Comparison of ENCODE assay signal across 1 cellular context in the genomic region with DNA sequence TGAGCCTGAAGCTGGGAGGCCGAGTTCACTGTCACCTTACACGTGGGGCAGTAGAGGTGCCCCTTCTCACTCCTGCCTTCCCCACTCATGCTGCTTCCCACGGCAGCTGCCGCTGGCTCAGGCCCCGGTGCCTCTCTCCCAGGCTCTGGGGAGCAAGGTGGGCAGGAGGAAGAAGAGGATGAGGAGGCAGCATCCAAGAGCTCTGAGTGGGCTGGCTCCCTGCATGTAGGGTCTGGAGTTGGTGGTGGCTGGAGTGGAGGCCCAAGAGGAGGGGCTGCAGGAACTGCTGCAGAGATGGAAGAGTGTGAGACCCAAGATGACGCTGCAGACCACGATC.
TF ChIP-seq lines count a peak whose summit lies in the region.

No MANE protein-coding gene starts in this region.

TF ChIP-seq in HepG2, 621 proteins besides CTCF, POLR2A, EP300 and RAD21:
- 0 out of 2 replicates have a peak, but pooled peaks have one; percentile 14 for TF ChIP-seq ZFX (CRISPR knock-in tag; IDR thresholded peaks at IDR 0.05; ENCODE audit: low read depth)
- no peak for TF ChIP-seq ZNF589 (CRISPR knock-in tag; conservative IDR thresholded peaks at IDR 0.05)
- no peak for TF ChIP-seq MAFG (CRISPR knock-in tag; IDR thresholded peaks at IDR 0.05)
- TF ChIP-seq BCL6 (CRISPR knock-in tag; IDR thresholded peaks at IDR 0.05) = 0 out of 2 replicates have a peak, but pooled peaks have one; percentile 4
- peak; percentile 19; the same call in 1 of the 2 replicates for TF ChIP-seq MYNN (CRISPR knock-in tag; IDR thresholded peaks at IDR 0.05; ENCODE audit: low read depth)
- peak; percentile 8; the same call in 1 of the 2 replicates for TF ChIP-seq PHF8 (CRISPR knock-in tag; IDR thresholded peaks at IDR 0.05)
- TF ChIP-seq ZNF768 (CRISPR knock-in tag; IDR thresholded peaks at IDR 0.05) = peak; percentile 36; the same call in 1 of the 2 replicates
- TF ChIP-seq ZNF572 (CRISPR knock-in tag; IDR thresholded peaks at IDR 0.05) = peak; percentile 99
- TF ChIP-seq, protein P1, sequence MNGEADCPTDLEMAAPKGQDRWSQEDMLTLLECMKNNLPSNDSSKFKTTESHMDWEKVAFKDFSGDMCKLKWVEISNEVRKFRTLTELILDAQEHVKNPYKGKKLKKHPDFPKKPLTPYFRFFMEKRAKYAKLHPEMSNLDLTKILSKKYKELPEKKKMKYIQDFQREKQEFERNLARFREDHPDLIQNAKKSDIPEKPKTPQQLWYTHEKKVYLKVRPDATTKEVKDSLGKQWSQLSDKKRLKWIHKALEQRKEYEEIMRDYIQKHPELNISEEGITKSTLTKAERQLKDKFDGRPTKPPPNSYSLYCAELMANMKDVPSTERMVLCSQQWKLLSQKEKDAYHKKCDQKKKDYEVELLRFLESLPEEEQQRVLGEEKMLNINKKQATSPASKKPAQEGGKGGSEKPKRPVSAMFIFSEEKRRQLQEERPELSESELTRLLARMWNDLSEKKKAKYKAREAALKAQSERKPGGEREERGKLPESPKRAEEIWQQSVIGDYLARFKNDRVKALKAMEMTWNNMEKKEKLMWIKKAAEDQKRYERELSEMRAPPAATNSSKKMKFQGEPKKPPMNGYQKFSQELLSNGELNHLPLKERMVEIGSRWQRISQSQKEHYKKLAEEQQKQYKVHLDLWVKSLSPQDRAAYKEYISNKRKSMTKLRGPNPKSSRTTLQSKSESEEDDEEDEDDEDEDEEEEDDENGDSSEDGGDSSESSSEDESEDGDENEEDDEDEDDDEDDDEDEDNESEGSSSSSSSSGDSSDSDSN (CRISPR knock-in tag; IDR thresholded peaks at IDR 0.05) = peak; percentile 28; the same call in 1 of the 2 replicates
- TF ChIP-seq ARID4A (CRISPR knock-in tag; IDR thresholded peaks at IDR 0.05; ENCODE audit: borderline replicate concordance) = 0 out of 2 replicates have a peak, but pooled peaks have one; percentile 0
- TF ChIP-seq, protein P2, sequence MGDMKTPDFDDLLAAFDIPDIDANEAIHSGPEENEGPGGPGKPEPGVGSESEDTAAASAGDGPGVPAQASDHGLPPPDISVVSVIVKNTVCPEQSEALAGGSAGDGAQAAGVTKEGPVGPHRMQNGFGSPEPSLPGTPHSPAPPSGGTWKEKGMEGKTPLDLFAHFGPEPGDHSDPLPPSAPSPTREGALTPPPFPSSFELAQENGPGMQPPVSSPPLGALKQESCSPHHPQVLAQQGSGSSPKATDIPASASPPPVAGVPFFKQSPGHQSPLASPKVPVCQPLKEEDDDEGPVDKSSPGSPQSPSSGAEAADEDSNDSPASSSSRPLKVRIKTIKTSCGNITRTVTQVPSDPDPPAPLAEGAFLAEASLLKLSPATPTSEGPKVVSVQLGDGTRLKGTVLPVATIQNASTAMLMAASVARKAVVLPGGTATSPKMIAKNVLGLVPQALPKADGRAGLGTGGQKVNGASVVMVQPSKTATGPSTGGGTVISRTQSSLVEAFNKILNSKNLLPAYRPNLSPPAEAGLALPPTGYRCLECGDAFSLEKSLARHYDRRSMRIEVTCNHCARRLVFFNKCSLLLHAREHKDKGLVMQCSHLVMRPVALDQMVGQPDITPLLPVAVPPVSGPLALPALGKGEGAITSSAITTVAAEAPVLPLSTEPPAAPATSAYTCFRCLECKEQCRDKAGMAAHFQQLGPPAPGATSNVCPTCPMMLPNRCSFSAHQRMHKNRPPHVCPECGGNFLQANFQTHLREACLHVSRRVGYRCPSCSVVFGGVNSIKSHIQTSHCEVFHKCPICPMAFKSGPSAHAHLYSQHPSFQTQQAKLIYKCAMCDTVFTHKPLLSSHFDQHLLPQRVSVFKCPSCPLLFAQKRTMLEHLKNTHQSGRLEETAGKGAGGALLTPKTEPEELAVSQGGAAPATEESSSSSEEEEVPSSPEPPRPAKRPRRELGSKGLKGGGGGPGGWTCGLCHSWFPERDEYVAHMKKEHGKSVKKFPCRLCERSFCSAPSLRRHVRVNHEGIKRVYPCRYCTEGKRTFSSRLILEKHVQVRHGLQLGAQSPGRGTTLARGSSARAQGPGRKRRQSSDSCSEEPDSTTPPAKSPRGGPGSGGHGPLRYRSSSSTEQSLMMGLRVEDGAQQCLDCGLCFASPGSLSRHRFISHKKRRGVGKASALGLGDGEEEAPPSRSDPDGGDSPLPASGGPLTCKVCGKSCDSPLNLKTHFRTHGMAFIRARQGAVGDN (CRISPR knock-in tag; IDR thresholded peaks at IDR 0.05) = peak; percentile 72; the same call in 1 of the 2 replicates
- 0 out of 2 replicates have a peak, but pooled peaks have one; percentile 16 for TF ChIP-seq YEATS2 (CRISPR knock-in tag; IDR thresholded peaks at IDR 0.05; ENCODE audit: borderline replicate concordance)
- TF ChIP-seq, protein P3, sequence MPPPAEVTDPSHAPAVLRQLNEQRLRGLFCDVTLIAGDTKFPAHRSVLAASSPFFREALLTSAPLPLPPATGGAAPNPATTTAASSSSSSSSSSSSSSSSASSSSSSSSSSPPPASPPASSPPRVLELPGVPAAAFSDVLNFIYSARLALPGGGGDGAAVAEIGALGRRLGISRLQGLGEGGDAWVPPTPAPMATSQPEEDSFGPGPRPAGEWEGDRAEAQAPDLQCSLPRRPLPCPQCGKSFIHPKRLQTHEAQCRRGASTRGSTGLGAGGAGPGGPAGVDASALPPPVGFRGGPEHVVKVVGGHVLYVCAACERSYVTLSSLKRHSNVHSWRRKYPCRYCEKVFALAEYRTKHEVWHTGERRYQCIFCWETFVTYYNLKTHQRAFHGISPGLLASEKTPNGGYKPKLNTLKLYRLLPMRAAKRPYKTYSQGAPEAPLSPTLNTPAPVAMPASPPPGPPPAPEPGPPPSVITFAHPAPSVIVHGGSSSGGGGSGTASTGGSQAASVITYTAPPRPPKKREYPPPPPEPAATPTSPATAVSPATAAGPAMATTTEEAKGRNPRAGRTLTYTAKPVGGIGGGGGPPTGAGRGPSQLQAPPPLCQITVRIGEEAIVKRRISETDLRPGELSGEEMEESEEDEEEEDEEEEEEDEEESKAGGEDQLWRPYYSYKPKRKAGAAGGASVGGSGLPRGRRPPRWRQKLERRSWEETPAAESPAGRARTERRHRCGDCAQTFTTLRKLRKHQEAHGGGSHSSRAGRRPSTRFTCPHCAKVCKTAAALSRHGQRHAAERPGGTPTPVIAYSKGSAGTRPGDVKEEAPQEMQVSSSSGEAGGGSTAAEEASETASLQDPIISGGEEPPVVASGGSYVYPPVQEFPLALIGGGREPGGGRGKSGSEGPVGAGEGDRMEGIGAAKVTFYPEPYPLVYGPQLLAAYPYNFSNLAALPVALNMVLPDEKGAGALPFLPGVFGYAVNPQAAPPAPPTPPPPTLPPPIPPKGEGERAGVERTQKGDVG (CRISPR knock-in tag; IDR thresholded peaks at IDR 0.05; ENCODE audit: borderline replicate concordance) = 0 out of 2 replicates have a peak, but pooled peaks have one; percentile 0
- TF ChIP-seq, protein P4, sequence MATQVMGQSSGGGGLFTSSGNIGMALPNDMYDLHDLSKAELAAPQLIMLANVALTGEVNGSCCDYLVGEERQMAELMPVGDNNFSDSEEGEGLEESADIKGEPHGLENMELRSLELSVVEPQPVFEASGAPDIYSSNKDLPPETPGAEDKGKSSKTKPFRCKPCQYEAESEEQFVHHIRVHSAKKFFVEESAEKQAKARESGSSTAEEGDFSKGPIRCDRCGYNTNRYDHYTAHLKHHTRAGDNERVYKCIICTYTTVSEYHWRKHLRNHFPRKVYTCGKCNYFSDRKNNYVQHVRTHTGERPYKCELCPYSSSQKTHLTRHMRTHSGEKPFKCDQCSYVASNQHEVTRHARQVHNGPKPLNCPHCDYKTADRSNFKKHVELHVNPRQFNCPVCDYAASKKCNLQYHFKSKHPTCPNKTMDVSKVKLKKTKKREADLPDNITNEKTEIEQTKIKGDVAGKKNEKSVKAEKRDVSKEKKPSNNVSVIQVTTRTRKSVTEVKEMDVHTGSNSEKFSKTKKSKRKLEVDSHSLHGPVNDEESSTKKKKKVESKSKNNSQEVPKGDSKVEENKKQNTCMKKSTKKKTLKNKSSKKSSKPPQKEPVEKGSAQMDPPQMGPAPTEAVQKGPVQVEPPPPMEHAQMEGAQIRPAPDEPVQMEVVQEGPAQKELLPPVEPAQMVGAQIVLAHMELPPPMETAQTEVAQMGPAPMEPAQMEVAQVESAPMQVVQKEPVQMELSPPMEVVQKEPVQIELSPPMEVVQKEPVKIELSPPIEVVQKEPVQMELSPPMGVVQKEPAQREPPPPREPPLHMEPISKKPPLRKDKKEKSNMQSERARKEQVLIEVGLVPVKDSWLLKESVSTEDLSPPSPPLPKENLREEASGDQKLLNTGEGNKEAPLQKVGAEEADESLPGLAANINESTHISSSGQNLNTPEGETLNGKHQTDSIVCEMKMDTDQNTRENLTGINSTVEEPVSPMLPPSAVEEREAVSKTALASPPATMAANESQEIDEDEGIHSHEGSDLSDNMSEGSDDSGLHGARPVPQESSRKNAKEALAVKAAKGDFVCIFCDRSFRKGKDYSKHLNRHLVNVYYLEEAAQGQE (IDR thresholded peaks at IDR 0.05; ENCODE audit: borderline replicate concordance in 1 of 2, low read depth in 1 of 2, low read length in 2 of 2) = no peak
- peak; percentile 7; the same call in 1 of the 3 replicates for TF ChIP-seq MXI1 (IDR thresholded peaks at IDR 0.05; ENCODE audit: borderline replicate concordance, low read depth, low read length)
- TF ChIP-seq, protein P5, sequence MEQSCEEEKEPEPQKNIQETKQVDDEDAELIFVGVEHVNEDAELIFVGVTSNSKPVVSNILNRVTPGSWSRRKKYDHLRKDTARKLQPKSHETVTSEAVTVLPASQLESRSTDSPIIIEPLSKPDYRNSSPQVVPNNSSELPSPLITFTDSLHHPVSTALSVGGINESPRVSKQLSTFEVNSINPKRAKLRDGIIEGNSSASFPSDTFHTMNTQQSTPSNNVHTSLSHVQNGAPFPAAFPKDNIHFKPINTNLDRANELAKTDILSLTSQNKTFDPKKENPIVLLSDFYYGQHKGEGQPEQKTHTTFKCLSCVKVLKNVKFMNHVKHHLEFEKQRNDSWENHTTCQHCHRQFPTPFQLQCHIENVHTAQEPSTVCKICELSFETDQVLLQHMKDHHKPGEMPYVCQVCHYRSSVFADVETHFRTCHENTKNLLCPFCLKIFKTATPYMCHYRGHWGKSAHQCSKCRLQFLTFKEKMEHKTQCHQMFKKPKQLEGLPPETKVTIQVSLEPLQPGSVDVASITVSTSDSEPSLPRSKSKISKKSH (CRISPR knock-in tag; IDR thresholded peaks at IDR 0.05; ENCODE audit: borderline replicate concordance) = peak; percentile 51; the same call in 1 of the 2 replicates
- TF ChIP-seq SRY (CRISPR knock-in tag; IDR thresholded peaks at IDR 0.05) = 0 out of 2 replicates have a peak, but pooled peaks have one; percentile 12
- no peak for TF ChIP-seq TAF15 (IDR thresholded peaks at IDR 0.05; ENCODE audit: low read depth, low read length, poor library complexity, severe bottlenecking)
- TF ChIP-seq, protein P6, sequence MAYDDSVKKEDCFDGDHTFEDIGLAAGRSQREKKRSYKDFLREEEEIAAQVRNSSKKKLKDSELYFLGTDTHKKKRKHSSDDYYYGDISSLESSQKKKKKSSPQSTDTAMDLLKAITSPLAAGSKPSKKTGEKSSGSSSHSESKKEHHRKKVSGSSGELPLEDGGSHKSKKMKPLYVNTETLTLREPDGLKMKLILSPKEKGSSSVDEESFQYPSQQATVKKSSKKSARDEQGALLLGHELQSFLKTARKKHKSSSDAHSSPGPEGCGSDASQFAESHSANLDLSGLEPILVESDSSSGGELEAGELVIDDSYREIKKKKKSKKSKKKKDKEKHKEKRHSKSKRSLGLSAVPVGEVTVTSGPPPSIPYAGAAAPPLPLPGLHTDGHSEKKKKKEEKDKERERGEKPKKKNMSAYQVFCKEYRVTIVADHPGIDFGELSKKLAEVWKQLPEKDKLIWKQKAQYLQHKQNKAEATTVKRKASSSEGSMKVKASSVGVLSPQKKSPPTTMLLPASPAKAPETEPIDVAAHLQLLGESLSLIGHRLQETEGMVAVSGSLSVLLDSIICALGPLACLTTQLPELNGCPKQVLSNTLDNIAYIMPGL (CRISPR knock-in tag; IDR thresholded peaks at IDR 0.05; ENCODE audit: borderline replicate concordance in 1 of 2, low read depth in 1 of 2) = peak in 1 of 2 experiments; percentile 2; a peak in 1 of 4 replicates
- TF ChIP-seq PCBP1 (IDR thresholded peaks at IDR 0.05; ENCODE audit: borderline replicate concordance, low read depth, low read length) = no peak
- TF ChIP-seq HNRNPK (IDR thresholded peaks at IDR 0.05; ENCODE audit: low read depth, low read length, poor library complexity, severe bottlenecking) = no peak
